Comparison of ENCODE assay signal across 8 cellular contexts in genomic region chr2:219228026-219228744, GRCh38. TPM values are rescaled to one million over a fixed set of nuclear protein-coding genes. Genes with fewer than 3 reads are reported as not detected.
DNase-seq lines count a peak whose midpoint lies in the region; ATAC-seq and TF ChIP-seq lines count a peak whose summit lies in the region.

No MANE protein-coding gene starts in this region.

- POLR2A ChIA-PET in BJ (lab: Charles Lee) = no interaction called here
- POLR2A ChIA-PET in naive thymus-derived CD8-positive, alpha-beta T cell (lab: Charles Lee) = interaction anchor here (0.9 to 20.8 kb wide), 7 partner anchors 10 to 159 kb away, joined by 3 to 591 read pairs (median 34); partner anchors contain the start of genes ABCB6, CNPPD1, DNAJB2 and DNPEP

- H3K4me1 ChIP-seq in KMS-11 (ENCODE audit: low read depth, poor library complexity, severe bottlenecking) = peaks cover 21% of the 10 kb centered on the region

- TF ChIP-seq CTCF in BJ (IDR thresholded peaks at IDR 0.05; ENCODE audit: insufficient read depth, low read depth, low read length) (no peak), KMS-11 (conservative IDR thresholded peaks at IDR 0.05; ENCODE audit: low read depth, low read length) (no peak), chondrocyte (IDR thresholded peaks at IDR 0.05) (no peak)

- H3K4me3 Mint-ChIP-seq in chondrocyte (ENCODE audit: unreplicated experiment) = peak overlapping the region; percentile 73
- H3K4me3 Mint-ChIP-seq in naive thymus-derived CD8-positive, alpha-beta T cell = peak overlapping the region; percentile 82 to 99 (median 86)

- no peaks in the 10 kb centered on the region for H3K27me3 Mint-ChIP-seq in chondrocyte (ENCODE audit: low read depth)
- H3K27me3 Mint-ChIP-seq in naive thymus-derived CD8-positive, alpha-beta T cell = no peaks in the 10 kb centered on the region

- H3K4me3 ChIP-seq in BJ (ENCODE audit: low read depth, low read length) (peak overlapping the region; percentile 64), KMS-11 (IDR thresholded peaks at IDR 0.05; ENCODE audit: insufficient read depth, low read depth, low read length) (no peak overlapping the region)

- H3K4me2 ChIP-seq in KMS-11 = peak overlapping the region; percentile 95

- H3K27me3 ChIP-seq in BJ (ENCODE audit: control insufficient read depth, insufficient read depth, low read length) (no peaks in the 10 kb centered on the region), KMS-11 (ENCODE audit: insufficient read depth, low read depth) (no peaks in the 10 kb centered on the region)

- H3K9ac ChIP-seq in KMS-11 = peak overlapping the region; percentile 72; the same call in 1 of the 2 replicates

- no peak for DNase-seq in BJ (ENCODE audit: low read depth)
- no peak for DNase-seq in chondrocyte (ENCODE audit: low spot score)
- no peak for DNase-seq in naive thymus-derived CD8-positive, alpha-beta T cell
- no peak for DNase-seq in SKM-1 treated with dmso at 0.1 percent for 144 hours (lab: John Stamatoyannopoulos, UW; ENCODE audit: unreplicated experiment)
- DNase-seq in GM19240 (ENCODE audit: insufficient read length, low spot score) = no peak

- ATAC-seq in naive thymus-derived CD8-positive, alpha-beta T cell = no peak
- no peak for ATAC-seq in GM18502 (IDR thresholded peaks at IDR 0.05; ENCODE audit: poor library complexity, unreplicated experiment)
- ATAC-seq in GM21529 (IDR thresholded peaks at IDR 0.05; ENCODE audit: unreplicated experiment) = no peak

- no peaks in the 10 kb centered on the region for H3K9me3 Mint-ChIP-seq in chondrocyte (ENCODE audit: low read depth)
- no peaks in the 10 kb centered on the region for H3K9me3 Mint-ChIP-seq in naive thymus-derived CD8-positive, alpha-beta T cell

- no peak overlapping the region for H3K27ac ChIP-seq in KMS-11

- no peaks in the 10 kb centered on the region for H4K20me1 ChIP-seq in KMS-11 (ENCODE audit: insufficient read depth)

- peak overlapping the region; percentile 54 for H3K27ac Mint-ChIP-seq in chondrocyte (ENCODE audit: unreplicated experiment)
- peak overlapping the region; percentile 48 to 96 (median 84) for H3K27ac Mint-ChIP-seq in naive thymus-derived CD8-positive, alpha-beta T cell

- CTCF ChIA-PET in BJ (lab: Yijun Ruan, JAX) = interaction anchor here (0.8 to 4.9 kb wide), 7 partner anchors 9 to 68 kb away, joined by 3 to 29 read pairs (median 8); partner anchors contain the start of genes ABCB6, GLB1L, NHEJ1 and SLC23A3

- H2AFZ ChIP-seq in KMS-11 (ENCODE audit: low read depth) = no peak overlapping the region

- peaks cover 18% of the 10 kb centered on the region for H3K36me3 Mint-ChIP-seq in chondrocyte (ENCODE audit: low read depth)
- peaks cover 4 to 60% (median 21%) of the 10 kb centered on the region in 3 donors for H3K36me3 Mint-ChIP-seq in naive thymus-derived CD8-positive, alpha-beta T cell

- H3K36me3 ChIP-seq in BJ (ENCODE audit: control insufficient read depth, insufficient read depth, low read length) = peaks cover 35% of the 10 kb centered on the region
- H3K36me3 ChIP-seq in KMS-11 (ENCODE audit: insufficient read depth) = no peaks in the 10 kb centered on the region; the same call in 1 of the 2 replicates

- peaks cover 36% of the 10 kb centered on the region; the same call in 1 of the 2 replicates for H3K79me2 ChIP-seq in KMS-11 (ENCODE audit: insufficient read depth, low read depth)

- peaks cover 35% of the 10 kb centered on the region for H3K4me1 Mint-ChIP-seq in chondrocyte (ENCODE audit: low read depth)
- peaks cover 24 to 68% (median 57%) of the 10 kb centered on the region in 4 donors for H3K4me1 Mint-ChIP-seq in naive thymus-derived CD8-positive, alpha-beta T cell

RNA-seq across cellular contexts. Expression of gene ATG9A, which starts 1.3 kb away (rescaled TPM):
- 105 and 132 TPM in 2 replicates for polyA plus RNA-seq in BJ (2011; rRNA removed)
- 88.2 and 124 TPM in 2 replicates for polyA minus RNA-seq in BJ (2011; rRNA and poly(A)+ RNA removed)
- 75.2 to 82.8 TPM (median 75.5 TPM) in 3 replicates for total RNA-seq in chondrocyte
- total RNA-seq in naive thymus-derived CD8-positive, alpha-beta T cell = 10 to 100 TPM; 52.6 to 53.5 TPM
- polyA plus RNA-seq in naive thymus-derived CD8-positive, alpha-beta T cell = 10 to 100 TPM; 17.7 to 27.9 (median 20.5) TPM

RNA-seq across cellular contexts. Expression of gene ANKZF1, which starts 1.4 kb away (rescaled TPM):
- polyA plus RNA-seq in BJ (2011; rRNA removed) = 30.0 and 37.7 TPM in 2 replicates
- 13.7 and 19.5 TPM in 2 replicates for polyA minus RNA-seq in BJ (2011; rRNA and poly(A)+ RNA removed)
- 27.9 to 38.0 TPM (median 35.9 TPM) in 3 replicates for total RNA-seq in chondrocyte
- total RNA-seq in naive thymus-derived CD8-positive, alpha-beta T cell = 100 to 1,000 TPM; 263 to 278 TPM
- 10 to 100 TPM; 23.8 to 46.2 (median 25.9) TPM for polyA plus RNA-seq in naive thymus-derived CD8-positive, alpha-beta T cell

RNA-seq across cellular contexts. Expression of gene ABCB6, which starts 9.4 kb away (rescaled TPM):
- polyA plus RNA-seq in BJ (2011; rRNA removed) = 20.3 and 33.4 TPM in 2 replicates
- polyA minus RNA-seq in BJ (2011; rRNA and poly(A)+ RNA removed) = 21.8 and 33.4 TPM in 2 replicates
- 27.1 to 39.0 TPM (median 27.4 TPM) in 3 replicates for total RNA-seq in chondrocyte
- total RNA-seq in naive thymus-derived CD8-positive, alpha-beta T cell = 10 to 100 TPM; 12.3 to 12.9 TPM
- 1 to 10 TPM; 1.6 to 4.9 (median 1.8) TPM for polyA plus RNA-seq in naive thymus-derived CD8-positive, alpha-beta T cell

RNA-seq across cellular contexts. Expression of gene GLB1L, which starts 17.1 kb away (rescaled TPM):
- polyA plus RNA-seq in BJ (2011; rRNA removed) = 9.4 and 9.5 TPM in 2 replicates
- polyA minus RNA-seq in BJ (2011; rRNA and poly(A)+ RNA removed) = 2.9 and 3.3 TPM in 2 replicates
- 2.9 to 7.3 TPM (median 3.0 TPM) in 3 replicates for total RNA-seq in chondrocyte
- 1 to 10 TPM; 1.8 to 2.7 TPM for total RNA-seq in naive thymus-derived CD8-positive, alpha-beta T cell
- polyA plus RNA-seq in naive thymus-derived CD8-positive, alpha-beta T cell = 1 to 10 TPM in 2 of 3 donors, under 1 TPM in 1; 0.62 to 1.8 (median 1.7) TPM

RNA-seq across cellular contexts. Expression of gene STK16, which starts 17.1 kb away (rescaled TPM):
- polyA plus RNA-seq in BJ (2011; rRNA removed) = 41.6 and 64.2 TPM in 2 replicates
- 28.6 and 49.6 TPM in 2 replicates for polyA minus RNA-seq in BJ (2011; rRNA and poly(A)+ RNA removed)
- total RNA-seq in chondrocyte = 24.4 to 32.0 TPM (median 25.9 TPM) in 3 replicates
- 10 to 100 TPM; 22.4 to 22.6 TPM for total RNA-seq in naive thymus-derived CD8-positive, alpha-beta T cell
- 10 to 100 TPM; 21.6 to 25.8 (median 23.7) TPM for polyA plus RNA-seq in naive thymus-derived CD8-positive, alpha-beta T cell
